In genomic region chr1:121210778-121211177, GRCh38 we compare ENCODE assay signal across 1 cellular context. TPM values are rescaled to one million over a fixed set of nuclear protein-coding genes. Genes with fewer than 3 reads are reported as not detected.
"Had no signal": no experiment of that assay in that cellular context is flagged by ENCODE, and none has a peak within 500 bp of the region (broad histone marks: within the 10 kb centered on the region; RNA-seq: fewer than 3 reads in every experiment).

No MANE protein-coding gene starts in this region.

RNA-seq across cellular contexts. Expression of gene FAM72B, which starts 26.6 kb away (rescaled TPM):
- total RNA-seq: naive thymus-derived CD8-positive, alpha-beta T cell had no signal
- polyA plus RNA-seq: naive thymus-derived CD8-positive, alpha-beta T cell had no signal
